ENCODE assay signal across 8 cellular contexts in the genomic region with DNA sequence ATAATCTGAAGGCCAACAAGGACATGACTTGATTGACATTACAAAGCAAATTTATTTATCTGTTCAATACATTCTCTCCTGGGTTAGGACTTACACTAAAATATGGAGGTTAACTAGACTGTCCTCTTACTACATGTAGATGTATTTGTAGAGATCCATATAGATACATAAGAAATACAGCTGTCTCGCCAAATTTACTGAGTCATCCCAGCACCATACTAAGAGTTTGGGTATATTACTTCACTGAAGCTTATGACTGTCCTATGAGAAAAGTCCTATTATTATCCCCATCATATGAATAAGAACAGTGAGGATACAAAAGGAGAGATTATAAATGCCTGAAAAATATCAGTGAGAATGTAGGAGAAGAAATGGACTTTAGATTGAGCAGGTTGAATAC. TPM values are rescaled to one million over a fixed set of nuclear protein-coding genes. Genes with fewer than 3 reads are reported as not detected.
"Had no signal": no experiment of that assay in that cellular context is flagged by ENCODE, and none has a peak within 500 bp of the region (broad histone marks: within the 10 kb centered on the region; RNA-seq: fewer than 3 reads in every experiment).

No MANE protein-coding gene starts in this region.

- H3K4me3 Mint-ChIP-seq: IgD-negative memory B cell had no signal

- FAIRE-seq: HTR-8/SVneo had no signal

- H3K9me3 Mint-ChIP-seq: IgD-negative memory B cell had no signal

- H3K4me1 ChIP-seq: HAP-1 had no signal

- H3K4me3 ChIP-seq: HAP-1 had no signal

- H3K9me3 ChIP-seq: HAP-1 had no signal

- H3K4me1 Mint-ChIP-seq: IgD-negative memory B cell had no signal

- DNase-seq: GOT3, H7, KG1 had no signal

- H3K36me3 ChIP-seq: HAP-1 had no signal

- H3K27ac Mint-ChIP-seq: IgD-negative memory B cell had no signal

RNA-seq across cellular contexts. Expression of a gene that starts 44.8 kb away (rescaled TPM):
- total RNA-seq: H4, HT-29 had no signal
- polyA plus RNA-seq: IgD-negative memory B cell had no signal
